ENCODE assay signal across 2 cellular contexts in genomic region chr5:17631788-17632187, GRCh38. TPM values are rescaled to one million over a fixed set of nuclear protein-coding genes. Genes with fewer than 3 reads are reported as not detected.
"Had no signal": no experiment of that assay in that cellular context is flagged by ENCODE, and none has a peak within 500 bp of the region (broad histone marks: within the 10 kb centered on the region; RNA-seq: fewer than 3 reads in every experiment).

Gene TAF11L13 (plus strand): TSS chr5:17632088.

RNA-seq across cellular contexts. Expression of gene TAF11L13, which starts in this region (rescaled TPM):
- total RNA-seq: G401, GM12878 had no signal
